ENCODE assay signal across 8 cellular contexts in genomic region chr12:47356129-47356622, GRCh38.
DNase-seq lines count a peak whose midpoint lies in the region; ATAC-seq and TF ChIP-seq lines count a peak whose summit lies in the region.

No MANE protein-coding gene starts in this region.

- H3K4me1 ChIP-seq in PC-3 (ENCODE audit: insufficient read depth, low read length): peaks cover 4% of the 10 kb centered on the region; the same call in 1 of the 2 replicates

- H3K4me3 Mint-ChIP-seq in glutamatergic neuron (ENCODE audit: unreplicated experiment): no peak overlapping the region

- no peaks in the 10 kb centered on the region for H3K36me3 ChIP-seq in PC-3 (ENCODE audit: low read depth, low read length)

- no peaks in the 10 kb centered on the region for H3K27me3 ChIP-seq in PC-3 (ENCODE audit: low read length)

- H3K79me2 ChIP-seq in PC-3 (ENCODE audit: low read length): no peaks in the 10 kb centered on the region

- H3K4me3 ChIP-seq in PC-3 (ENCODE audit: low read length): no peak overlapping the region

- H3K4me2 ChIP-seq in PC-3 (ENCODE audit: low read length): no peak overlapping the region

- DNase-seq in NOMO-1 treated with DMSO at 0.1 percent for 48 hours (lab: John Stamatoyannopoulos, UW; ENCODE audit: unreplicated experiment) (peak; percentile 90), glutamatergic neuron (no peak), NCI-H128 (lab: John Stamatoyannopoulos, UW; ENCODE audit: unreplicated experiment) (no peak), DMS53 (lab: John Stamatoyannopoulos, UW) (no peak), PC-3 (no peak), ureter (ENCODE audit: low spot score) (no peak)

- no peak overlapping the region for H3K9ac ChIP-seq in PC-3 (ENCODE audit: low read length)

- H3K9me2 ChIP-seq in PC-3 (replicated peaks; ENCODE audit: low read length): no peaks in the 10 kb centered on the region

- CTCF ChIA-PET in PC-3 (lab: Charles Lee): no interaction called here

- peak; percentile 81 for ATAC-seq in GM18502 (IDR thresholded peaks at IDR 0.05; ENCODE audit: poor library complexity, unreplicated experiment)
- ATAC-seq in GM21737 (IDR thresholded peaks at IDR 0.05; ENCODE audit: unreplicated experiment): peak; percentile 50
- ATAC-seq in PC-3: no peak

- H3K36me3 Mint-ChIP-seq in glutamatergic neuron (ENCODE audit: unreplicated experiment): no peaks in the 10 kb centered on the region

- H3K27ac Mint-ChIP-seq in glutamatergic neuron (ENCODE audit: unreplicated experiment): peak overlapping the region; percentile 14

- H3K27me3 Mint-ChIP-seq in glutamatergic neuron (ENCODE audit: unreplicated experiment): no peaks in the 10 kb centered on the region

- BruUV-seq in PC-3 (replicated peaks; lab: Mats Ljungman, UMichigan): no TSS peak

- TF ChIP-seq CTCF in glutamatergic neuron (IDR thresholded peaks at IDR 0.05; ENCODE audit: partially characterized antibody, unreplicated experiment): no peak
- no peak for TF ChIP-seq CTCF in PC-3 (conservative IDR thresholded peaks at IDR 0.05; ENCODE audit: low read depth, low read length)

- H4K20me1 ChIP-seq in PC-3 (ENCODE audit: low read length): no peaks in the 10 kb centered on the region

- H3F3A ChIP-seq in PC-3 (ENCODE audit: low read length, unreplicated experiment): no peaks in the 10 kb centered on the region

- H3K9me3 ChIP-seq in PC-3 (ENCODE audit: low read length): no peaks in the 10 kb centered on the region

- POLR2A ChIA-PET in PC-3 (lab: Charles Lee; ENCODE audit: unreplicated experiment): interaction anchor here (0.6 kb wide), 1 partner anchor 10 kb away, joined by 4 read pairs; no protein-coding TSS in a partner anchor

- H3K4me1 Mint-ChIP-seq in glutamatergic neuron (ENCODE audit: low read depth, unreplicated experiment): peaks cover 6% of the 10 kb centered on the region

- H3K9me3 Mint-ChIP-seq in glutamatergic neuron (ENCODE audit: unreplicated experiment): peaks cover 2% of the 10 kb centered on the region

- no peak overlapping the region for H3K27ac ChIP-seq in PC-3 (ENCODE audit: low read length)

- intact Hi-C loops in PC-3 (cut with micrococcal nuclease): no loop called here

- no peak overlapping the region for H2AFZ ChIP-seq in PC-3 (ENCODE audit: low read length)
